Comparison of ENCODE assay signal across 18 cellular contexts in genomic region chr15:58110999-58111717, GRCh38. TPM values are rescaled to one million over a fixed set of nuclear protein-coding genes. Genes with fewer than 3 reads are reported as not detected.
"Had no signal": no experiment of that assay in that cellular context is flagged by ENCODE, and none has a peak within 500 bp of the region (broad histone marks: within the 10 kb centered on the region; RNA-seq: fewer than 3 reads in every experiment).

No MANE protein-coding gene starts in this region.

- H3K4me1 Mint-ChIP-seq: nephron had no signal

- H3K9me3 Mint-ChIP-seq: activated T-cell treated with anti-CD3 and anti-CD28 coated beads, Interleukin-2, amount 50 U/mL, for 72 hours; dendritic cell treated with granulocyte-macrophage colony-stimulating factor and Interleukin-4, amounts not matched to agents 40 ng/mL and 50 ng/mL, for 4 days had no signal

- DNase-seq: activated CD4-positive, alpha-beta T cell treated with anti-CD3 and anti-CD28 coated beads, Interleukin-2, amount 50 U/mL, for 1 hour; activated CD4-positive, CD25-positive, alpha-beta regulatory T cell treated with anti-CD3 and anti-CD28 coated beads, Interleukin-2, amount 50 U/mL, for 72 hours; activated effector memory CD4-positive, alpha-beta T cell treated with anti-CD3 and anti-CD28 coated beads, Interleukin-2, amount 50 U/mL, for 16 hours; activated naive CD4-positive, alpha-beta T cell treated with anti-CD3 and anti-CD28 coated beads, Interleukin-2, amount 50 U/mL, for 16 hours; activated T-cell treated with anti-CD3 and anti-CD28 coated beads, Interleukin-2, amount 50 U/mL, for 72 hours; effector memory CD4-positive, alpha-beta T cell; foreskin keratinocyte; left cardiac atrium; nucleus accumbens; retina; stimulated activated CD4-positive, alpha-beta T cell treated with anti-CD3 and anti-CD28 coated beads, Interleukin-12 subunit alpha, Interleukin-12 subunit beta, amount 100 ng/mL, for 4 hours; stimulated activated CD4-positive, alpha-beta T cell treated with anti-CD3 and anti-CD28 coated beads, Interleukin-1b, Interleukin-23, amount 100 ng/mL, for 48 hours; stimulated activated CD8-positive, alpha-beta memory T cell treated with anti-CD3 and anti-CD28 coated beads, Interleukin-4, amount 100 ng/mL, for 48 hours; stimulated activated naive CD4-positive, alpha-beta T cell had no signal

- H3K4me3 Mint-ChIP-seq: activated T-cell treated with anti-CD3 and anti-CD28 coated beads, Interleukin-2, amount 50 U/mL, for 72 hours; dendritic cell treated with granulocyte-macrophage colony-stimulating factor and Interleukin-4, amounts not matched to agents 40 ng/mL and 50 ng/mL, for 4 days; nephron had no signal

- H3K27ac Mint-ChIP-seq: activated T-cell treated with anti-CD3 and anti-CD28 coated beads, Interleukin-2, amount 50 U/mL, for 72 hours; dendritic cell treated with granulocyte-macrophage colony-stimulating factor and Interleukin-4, amounts not matched to agents 40 ng/mL and 50 ng/mL, for 4 days; nephron had no signal

- ATAC-seq: activated T-cell treated with anti-CD3 and anti-CD28 coated beads, Interleukin-2, amount 50 U/mL, for 72 hours; foreskin keratinocyte had no signal

RNA-seq across cellular contexts. Expression of gene AQP9, which starts 27.0 kb away (rescaled TPM):
- total RNA-seq: astrocyte, chondrocyte had no signal

RNA-seq across cellular contexts. Expression of gene ALDH1A2, which starts 45.6 kb away (rescaled TPM):
- total RNA-seq: chondrocyte had no signal
